ENCODE assay signal across 12 cellular contexts in the genomic region with DNA sequence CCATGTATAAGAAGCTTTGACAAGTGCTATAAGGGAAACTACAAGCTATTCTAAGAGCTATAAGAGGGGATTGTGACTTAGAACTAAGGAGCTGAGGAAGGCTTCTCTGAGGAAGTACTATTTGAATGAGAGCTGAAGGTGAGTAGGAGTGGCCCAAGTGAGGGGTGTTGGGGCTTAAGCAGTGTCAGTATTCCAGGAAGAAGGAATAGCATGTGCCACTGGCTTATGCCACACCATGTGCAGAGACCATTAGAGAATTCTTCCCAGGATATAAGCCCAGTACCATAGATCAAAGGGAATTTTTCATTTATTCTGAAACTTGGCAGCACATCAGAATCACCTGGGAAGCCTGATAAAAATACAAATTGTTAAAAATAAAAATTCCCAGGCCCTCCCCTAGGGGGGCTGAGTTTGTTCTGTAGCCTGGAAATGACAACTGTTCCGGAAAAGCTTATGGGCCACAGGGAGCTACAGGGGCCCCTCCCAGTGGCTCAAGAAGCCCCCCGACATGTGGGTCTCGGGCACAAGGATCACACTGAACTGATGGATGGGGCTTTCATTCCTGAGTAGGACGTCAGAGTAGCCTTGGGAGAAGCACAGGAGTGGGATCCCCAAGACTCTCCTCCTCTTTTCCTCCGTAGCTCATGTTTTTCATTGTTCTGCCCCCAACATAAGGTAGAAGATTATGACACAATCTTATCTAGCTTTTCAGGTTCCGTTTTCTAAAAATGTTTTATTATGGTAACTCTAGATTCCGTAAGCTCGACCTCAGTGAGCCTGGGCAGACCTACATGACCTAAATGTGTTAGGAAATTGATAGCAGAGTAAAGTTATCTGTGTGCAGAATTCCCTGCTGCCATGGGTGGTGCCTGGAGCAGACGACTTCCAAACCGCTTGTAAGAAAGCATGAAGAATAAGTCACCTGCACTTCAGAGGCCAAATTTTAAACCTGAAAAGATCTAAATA.
DNase-seq lines count a peak whose midpoint lies in the region; ATAC-seq and TF ChIP-seq lines count a peak whose summit lies in the region.
"Had no signal": no experiment of that assay in that cellular context is flagged by ENCODE, and none has a peak within 500 bp of the region (broad histone marks: within the 10 kb centered on the region; RNA-seq: fewer than 3 reads in every experiment).

No MANE protein-coding gene starts in this region.

- H3K4me3 ChIP-seq in spleen = no peak overlapping the region

- H3K27ac ChIP-seq in spleen = peak overlapping the region in 6 of 8 donors; percentile 16 to 69 (median 42)

- WGBS in spleen, 5 donors = 39 to 66% (median 58%) methylated on average over 10 of the region's 10 CpGs

- peaks cover 18 to 99% (median 66%) of the 10 kb centered on the region in 6 donors for H3K4me1 ChIP-seq in spleen

- ATAC-seq in HG02885 (IDR thresholded peaks at IDR 0.05; ENCODE audit: poor library complexity, unreplicated experiment) (peak; percentile 54), HG02678 (IDR thresholded peaks at IDR 0.05; ENCODE audit: unreplicated experiment) (no peak)

- no peak for TF ChIP-seq POLR2A in spleen (IDR thresholded peaks at IDR 0.05)

- H3K36me3 Mint-ChIP-seq in glutamatergic neuron (ENCODE audit: unreplicated experiment) = no peaks in the 10 kb centered on the region

- H3K9me3 ChIP-seq in spleen = no peaks in the 10 kb centered on the region
- H3K9me3 ChIP-seq: SK-N-SH had no signal

- H3K27ac Mint-ChIP-seq in glutamatergic neuron (ENCODE audit: unreplicated experiment) = peak overlapping the region; percentile 35
- H3K27ac Mint-ChIP-seq: activated naive CD4-positive, alpha-beta T cell treated with anti-CD3 and anti-CD28 coated beads for 36 hours had no signal

- H3K27me3 Mint-ChIP-seq in glutamatergic neuron (ENCODE audit: unreplicated experiment) = peaks cover 6% of the 10 kb centered on the region

- H3K36me3 ChIP-seq in spleen = peaks cover 0 to 25% (median 2%) of the 10 kb centered on the region in 6 donors

- DNase-seq in RPMI8226 = peak; percentile 7
- DNase-seq in glutamatergic neuron = no peak
- DNase-seq in spleen = no peak
- DNase-seq in NCI-H2196 treated with DMSO at 0.1 percent for 48 hours (lab: John Stamatoyannopoulos, UW; ENCODE audit: unreplicated experiment) = no peak
- no peak for DNase-seq in stimulated activated naive CD4-positive, alpha-beta T cell treated with Interleukin-2 at 50 U/mL for 16 hours (lab: John Stamatoyannopoulos, UW)
- DNase-seq in superior temporal gyrus (ENCODE audit: extremely low spot score) = no peak
- DNase-seq: activated naive CD4-positive, alpha-beta T cell treated with anti-CD3 and anti-CD28 coated beads for 36 hours; EL; NCI-H1417; SK-N-SH had no signal

- H3K27me3 ChIP-seq in spleen (replicated peaks in 1 of 7) = no peaks in the 10 kb centered on the region

- intact Hi-C loops in spleen (cut with DNase I; ENCODE audit: low total_unique reads) = no loop called here

- no peak overlapping the region for H3K4me3 Mint-ChIP-seq in glutamatergic neuron (ENCODE audit: unreplicated experiment)
- H3K4me3 Mint-ChIP-seq: activated naive CD4-positive, alpha-beta T cell treated with anti-CD3 and anti-CD28 coated beads for 36 hours had no signal

- H3K4me1 Mint-ChIP-seq in glutamatergic neuron (ENCODE audit: low read depth, unreplicated experiment) = peaks cover 42% of the 10 kb centered on the region

- TF ChIP-seq CTCF in glutamatergic neuron (IDR thresholded peaks at IDR 0.05; ENCODE audit: partially characterized antibody, unreplicated experiment) = no peak
- no peak for TF ChIP-seq CTCF in spleen (IDR thresholded peaks at IDR 0.05 in 8 of 11, conservative IDR thresholded peaks at IDR 0.05 in 3 of 11)

- H3K9me3 Mint-ChIP-seq in glutamatergic neuron (ENCODE audit: unreplicated experiment) = no peaks in the 10 kb centered on the region
- H3K9me3 Mint-ChIP-seq: activated naive CD4-positive, alpha-beta T cell treated with anti-CD3 and anti-CD28 coated beads for 36 hours had no signal
